Comparison of ENCODE assay signal across 13 cellular contexts in genomic region chr16:89116341-89117238, GRCh38. TPM values are rescaled to one million over a fixed set of nuclear protein-coding genes. Genes with fewer than 3 reads are reported as not detected.
DNase-seq lines count a peak whose midpoint lies in the region; ATAC-seq, FAIRE-seq and TF ChIP-seq lines count a peak whose summit lies in the region.
"Had no signal": no experiment of that assay in that cellular context is flagged by ENCODE, and none has a peak within 500 bp of the region (broad histone marks: within the 10 kb centered on the region; RNA-seq: fewer than 3 reads in every experiment).

No MANE protein-coding gene starts in this region.

- no peak for TF ChIP-seq RAD21 in HepG2 (CRISPR knock-in tag; IDR thresholded peaks at IDR 0.05)

- in situ Hi-C loops in HepG2 (cut with HindIII; ENCODE audit: extremely low pct_ligation_motif_present, low pct_unique_long_range_greater_than_20kb) = no loop called here

- no peaks in the 10 kb centered on the region for H3K27me3 Mint-ChIP-seq in stimulated activated naive CD8-positive, alpha-beta T cell treated with anti-CD3 and anti-CD28 coated beads, Interleukin-15, Interleukin-2, amounts not matched to agents 100 ng/mL and 50 ng/mL, for 24 hours
- no peaks in the 10 kb centered on the region for H3K27me3 Mint-ChIP-seq in stimulated activated naive CD8-positive, alpha-beta T cell treated with anti-CD3 and anti-CD28 coated beads, Interleukin-15, amount 100 ng/mL, for 72 hours
- no peaks in the 10 kb centered on the region for H3K27me3 Mint-ChIP-seq in activated B cell treated with CpG ODN at 0.5 μM for 24 hours

- H3K9me3 ChIP-seq in HepG2 (ENCODE audit: low read length) (no peaks in the 10 kb centered on the region), aorta (ENCODE audit: control insufficient read depth, low read length) (no peaks in the 10 kb centered on the region)
- H3K9me3 ChIP-seq: suprapubic skin had no signal

- DNase-seq in stimulated activated naive CD8-positive, alpha-beta T cell treated with anti-CD3 and anti-CD28 coated beads, Interleukin-15, amount 100 ng/mL, for 72 hours = no peak
- DNase-seq in activated B cell treated with CpG ODN at 0.5 μM for 24 hours (no peak), HepG2 (ENCODE audit: low spot score) (no peak), aorta (peak; percentile 32 to 69), SIG-M5 treated with dmso at 0.1 percent for 504 hours (lab: John Stamatoyannopoulos, UW; ENCODE audit: unreplicated experiment) (no peak), NCI-H345 (lab: John Stamatoyannopoulos, UW) (no peak)
- DNase-seq: endodermal cell had no signal

- CTCF ChIA-PET in activated B cell treated with CpG ODN at 0.5 μM for 24 hours (lab: Charles Lee) = interaction anchor here (1.5 kb wide), 1 partner anchor 19 kb away, joined by 3 read pairs; no protein-coding TSS in a partner anchor
- CTCF ChIA-PET in HepG2 (lab: Yijun Ruan, JAX; ENCODE audit: low intra/inter-chr PET ratio, low total read pairs) = no interaction called here

- POLR2A ChIA-PET in activated B cell treated with CpG ODN at 0.5 μM for 24 hours (lab: Charles Lee) (interaction anchor here (1.1 to 5.3 kb wide), 2 partner anchors 18 to 29 kb away, joined by 3 to 28 read pairs; no protein-coding TSS in a partner anchor), HepG2 (lab: Yijun Ruan, JAX) (no interaction called here)

- H3K36me3 ChIP-seq in HepG2 (replicated peaks in 1 of 2; ENCODE audit: control insufficient read depth in 1 of 2, insufficient read depth in 2 of 2, low read length in 2 of 2) (peaks cover 42 to 70% of the 10 kb centered on the region in 2 experiments), aorta (ENCODE audit: control insufficient read depth in 1 of 2, insufficient read depth in 2 of 2, low read length in 1 of 2) (peaks cover 0 to 6% of the 10 kb centered on the region in 2 donors)

- peak overlapping the region; percentile 65 for H3K27ac Mint-ChIP-seq in stimulated activated naive CD8-positive, alpha-beta T cell treated with anti-CD3 and anti-CD28 coated beads, Interleukin-15, Interleukin-2, amounts not matched to agents 100 ng/mL and 50 ng/mL, for 24 hours
- peak overlapping the region in 1 of 2 donors; percentile 76 for H3K27ac Mint-ChIP-seq in stimulated activated naive CD8-positive, alpha-beta T cell treated with anti-CD3 and anti-CD28 coated beads, Interleukin-15, amount 100 ng/mL, for 72 hours
- peak overlapping the region; percentile 95 for H3K27ac Mint-ChIP-seq in activated B cell treated with CpG ODN at 0.5 μM for 24 hours
- H3K27ac Mint-ChIP-seq: endodermal cell, nephron had no signal

- H3K27ac ChIP-seq in HepG2 (ENCODE audit: extremely low read length, insufficient read depth, low read length) (no peak overlapping the region), aorta (ENCODE audit: low read depth in 1 of 2, low read length in 2 of 2) (no peak overlapping the region)
- H3K27ac ChIP-seq: suprapubic skin had no signal

- intact Hi-C loops in activated B cell treated with CpG ODN at 0.5 μM for 24 hours (cut with micrococcal nuclease) (loop anchor here (5.0 kb wide), 1 partner anchor 149 kb away; no protein-coding TSS in a partner anchor), HepG2 (cut with micrococcal nuclease; ENCODE audit: unreplicated experiment) (no loop called here), aorta (cut with DNase I) (no loop called here)

- H3K4me3 ChIP-seq in HepG2 (replicated peaks in 1 of 3; ENCODE audit: insufficient read depth in 1 of 3, low read depth in 2 of 3, low read length in 3 of 3) (no peak overlapping the region), aorta (ENCODE audit: low read length in 2 of 2) (no peak overlapping the region)
- H3K4me3 ChIP-seq: suprapubic skin had no signal

- no peak for FAIRE-seq in HepG2 (lab: Jason Lieb, UNC)
- FAIRE-seq: keratinocyte had no signal

- peak overlapping the region; percentile 67 for H3K4me3 Mint-ChIP-seq in stimulated activated naive CD8-positive, alpha-beta T cell treated with anti-CD3 and anti-CD28 coated beads, Interleukin-15, Interleukin-2, amounts not matched to agents 100 ng/mL and 50 ng/mL, for 24 hours
- no peak overlapping the region for H3K4me3 Mint-ChIP-seq in stimulated activated naive CD8-positive, alpha-beta T cell treated with anti-CD3 and anti-CD28 coated beads, Interleukin-15, amount 100 ng/mL, for 72 hours
- no peak overlapping the region for H3K4me3 Mint-ChIP-seq in activated B cell treated with CpG ODN at 0.5 μM for 24 hours
- H3K4me3 Mint-ChIP-seq: endodermal cell, nephron had no signal

- TF ChIP-seq CTCF in activated B cell treated with CpG ODN at 0.5 μM for 24 hours (IDR thresholded peaks at IDR 0.05) (no peak), HepG2 (CRISPR knock-in tag; IDR thresholded peaks at IDR 0.05) (no peak)

- TF ChIP-seq POLR2A in HepG2 (IDR thresholded peaks at IDR 0.05; ENCODE audit: insufficient read depth in 1 of 2, low read depth in 2 of 2, low read length in 2 of 2) = no peak

- H3K9me3 Mint-ChIP-seq in stimulated activated naive CD8-positive, alpha-beta T cell treated with anti-CD3 and anti-CD28 coated beads, Interleukin-15, Interleukin-2, amounts not matched to agents 100 ng/mL and 50 ng/mL, for 24 hours = no peaks in the 10 kb centered on the region
- H3K9me3 Mint-ChIP-seq in stimulated activated naive CD8-positive, alpha-beta T cell treated with anti-CD3 and anti-CD28 coated beads, Interleukin-15, amount 100 ng/mL, for 72 hours = no peaks in the 10 kb centered on the region
- H3K9me3 Mint-ChIP-seq in activated B cell treated with CpG ODN at 0.5 μM for 24 hours = no peaks in the 10 kb centered on the region
- H3K9me3 Mint-ChIP-seq: endodermal cell, nephron had no signal

- 93% methylated on average over 29 of the region's 30 CpGs for WGBS in HepG2 (ENCODE audit: low lambda C conversion rate)
- 88 to 92% methylated on average over 30 of the region's 30 CpGs for WGBS in aorta, 2 donors

- H3K9ac ChIP-seq in HepG2 (ENCODE audit: insufficient read depth, low read depth, low read length) = no peak overlapping the region

- no peak overlapping the region for H3K4me2 ChIP-seq in HepG2 (ENCODE audit: low read depth, low read length)

- H3K27me3 ChIP-seq in HepG2 (ENCODE audit: control insufficient read depth in 1 of 2, insufficient read depth in 2 of 2, low read length in 2 of 2) = no peaks in the 10 kb centered on the region
- no peaks in the 10 kb centered on the region for H3K27me3 ChIP-seq in aorta (ENCODE audit: control insufficient read depth in 1 of 2, insufficient read depth in 2 of 2, low read length in 1 of 2)
- H3K27me3 ChIP-seq: suprapubic skin had no signal

- H2AFZ ChIP-seq in HepG2 (ENCODE audit: low read length) = no peak overlapping the region

- peaks cover 12% of the 10 kb centered on the region for H3K4me1 ChIP-seq in HepG2 (ENCODE audit: insufficient read depth, low read length)
- H3K4me1 ChIP-seq in aorta (ENCODE audit: control insufficient read depth in 1 of 2, insufficient read depth in 2 of 2, low read length in 2 of 2) = no peaks in the 10 kb centered on the region

- no peaks in the 10 kb centered on the region for H3K79me2 ChIP-seq in HepG2 (ENCODE audit: insufficient read depth, low read length)

- H3K36me3 Mint-ChIP-seq in stimulated activated naive CD8-positive, alpha-beta T cell treated with anti-CD3 and anti-CD28 coated beads, Interleukin-15, Interleukin-2, amounts not matched to agents 100 ng/mL and 50 ng/mL, for 24 hours (ENCODE audit: low read depth) = peaks cover 36% of the 10 kb centered on the region
- H3K36me3 Mint-ChIP-seq in activated B cell treated with CpG ODN at 0.5 μM for 24 hours (ENCODE audit: low read depth) = peaks cover 64% of the 10 kb centered on the region

- no peak for ATAC-seq in stimulated activated naive CD8-positive, alpha-beta T cell treated with anti-CD3 and anti-CD28 coated beads, Interleukin-15, amount 100 ng/mL, for 72 hours
- no peak for ATAC-seq in activated B cell treated with CpG ODN at 0.5 μM for 24 hours (ENCODE audit: low read depth)
- ATAC-seq in HepG2 = no peak
- ATAC-seq in aorta (ENCODE audit: low FRiP score) = no peak
- no peak for ATAC-seq in HG03571 (IDR thresholded peaks at IDR 0.05; ENCODE audit: unreplicated experiment)

- H3K4me1 Mint-ChIP-seq in stimulated activated naive CD8-positive, alpha-beta T cell treated with anti-CD3 and anti-CD28 coated beads, Interleukin-15, Interleukin-2, amounts not matched to agents 100 ng/mL and 50 ng/mL, for 24 hours (ENCODE audit: low read depth) = peaks cover 35% of the 10 kb centered on the region
- H3K4me1 Mint-ChIP-seq in stimulated activated naive CD8-positive, alpha-beta T cell treated with anti-CD3 and anti-CD28 coated beads, Interleukin-15, amount 100 ng/mL, for 72 hours = peaks cover 39% of the 10 kb centered on the region
- H3K4me1 Mint-ChIP-seq in activated B cell treated with CpG ODN at 0.5 μM for 24 hours = peaks cover 9% of the 10 kb centered on the region
- H3K4me1 Mint-ChIP-seq: endodermal cell, nephron had no signal

- no TSS peak for BruUV-seq in HepG2 (replicated peaks; lab: Mats Ljungman, UMichigan)

- no peak for TF ChIP-seq EP300 in HepG2 (IDR thresholded peaks at IDR 0.05; ENCODE audit: low read depth in 2 of 2, low read length in 2 of 2)
- TF ChIP-seq EP300 in HepG2 (CRISPR knock-in tag; IDR thresholded peaks at IDR 0.05; ENCODE audit: borderline replicate concordance) = no peak

- H4K20me1 ChIP-seq in HepG2 (ENCODE audit: insufficient read depth, low read length) = no peaks in the 10 kb centered on the region; the same call in 1 of the 2 replicates

RNA-seq across cellular contexts. Expression of gene ACSF3, which starts 22.9 kb away (rescaled TPM):
- total RNA-seq in activated B cell treated with CpG ODN at 0.5 μM for 24 hours (59.6 and 78.0 TPM in 2 replicates), HepG2 (2016; rRNA removed; fragmentation: Illumina TruSeq; extraction: Trizol) (23.5 and 30.6 TPM in 2 replicates), aorta (10 to 100 TPM; 19.3 to 33.2 TPM)
- 13.8 and 14.5 TPM in 2 replicates for total RNA-seq in HepG2 (2016; cell fraction: cytosol; rRNA removed; fragmentation: Illumina TruSeq; extraction: Trizol; ENCODE audit: low read depth)
- 22.1 and 29.1 TPM in 2 replicates for total RNA-seq in HepG2 (2016; cell fraction: insoluble cytoplasmic fraction; rRNA removed; fragmentation: Illumina TruSeq; extraction: Trizol)
- total RNA-seq in HepG2 (2016; cell fraction: membrane; rRNA removed; fragmentation: Illumina TruSeq; extraction: Trizol) = 23.0 and 24.3 TPM in 2 replicates
- 19.3 and 21.6 TPM in 2 replicates for total RNA-seq in HepG2 (2016; cell fraction: nucleus; rRNA removed; fragmentation: Illumina TruSeq; extraction: Trizol)
- polyA plus RNA-seq in HepG2 (2011; rRNA removed) (14.9 and 16.5 TPM in 2 replicates), aorta (10 to 100 TPM; 20.0 to 48.4 TPM)
- polyA plus RNA-seq in HepG2 (2011; cell fraction: cytosol; rRNA removed) = 11.3 and 15.5 TPM in 2 replicates
- polyA plus RNA-seq in HepG2 (2011; cell fraction: nucleus; rRNA removed) = 31.3 and 34.0 TPM in 2 replicates
- 16.6 and 17.2 TPM in 2 replicates for polyA plus RNA-seq in HepG2 (2012)
- polyA plus RNA-seq in HepG2 (2016; cell fraction: cytosol; fragmentation: Illumina TruSeq; extraction: Trizol; ENCODE audit: low read depth) = 6.9 and 9.7 TPM in 2 replicates
- polyA plus RNA-seq in HepG2 (2016; cell fraction: insoluble cytoplasmic fraction; fragmentation: Illumina TruSeq; extraction: Trizol; ENCODE audit: low read depth) = 21.8 and 22.0 TPM in 2 replicates
- polyA plus RNA-seq in HepG2 (2016; cell fraction: membrane; fragmentation: Illumina TruSeq; extraction: Trizol; ENCODE audit: low read depth) = 11.2 and 13.0 TPM in 2 replicates
- polyA plus RNA-seq in HepG2 (2016; cell fraction: nucleus; fragmentation: Illumina TruSeq; extraction: Trizol; ENCODE audit: insufficient read depth, low read depth) = 37.2 and 38.9 TPM in 2 replicates
- polyA minus RNA-seq in HepG2 (2011; rRNA and poly(A)+ RNA removed; ENCODE audit: low replicate concordance) = 46.7 and 47.0 TPM in 2 replicates
- 22.4 and 32.0 TPM in 2 replicates for polyA minus RNA-seq in HepG2 (2011; cell fraction: cytosol; rRNA and poly(A)+ RNA removed)
- 35.9 and 36.8 TPM in 2 replicates for polyA minus RNA-seq in HepG2 (2011; cell fraction: nucleus; rRNA and poly(A)+ RNA removed)

RNA-seq across cellular contexts. Expression of gene CDH15, which starts 55.0 kb away (rescaled TPM):
- not detected in 2 replicates for total RNA-seq in activated B cell treated with CpG ODN at 0.5 μM for 24 hours
- total RNA-seq in HepG2 (2016; rRNA removed; fragmentation: Illumina TruSeq; extraction: Trizol) = 1.4 and 2.2 TPM in 2 replicates
- total RNA-seq in HepG2 (2016; cell fraction: cytosol; rRNA removed; fragmentation: Illumina TruSeq; extraction: Trizol; ENCODE audit: low read depth) = 2.8 and 2.9 TPM in 2 replicates
- total RNA-seq in HepG2 (2016; cell fraction: insoluble cytoplasmic fraction; rRNA removed; fragmentation: Illumina TruSeq; extraction: Trizol) = 1.4 and 2.2 TPM in 2 replicates
- total RNA-seq in HepG2 (2016; cell fraction: membrane; rRNA removed; fragmentation: Illumina TruSeq; extraction: Trizol) = 3.6 and 3.7 TPM in 2 replicates
- total RNA-seq in HepG2 (2016; cell fraction: nucleus; rRNA removed; fragmentation: Illumina TruSeq; extraction: Trizol) = 1.6 and 1.8 TPM in 2 replicates
- polyA plus RNA-seq in HepG2 (2011; rRNA removed) = 0.69 and 0.74 TPM in 2 replicates
- 0.37 and 1.2 TPM in 2 replicates for polyA plus RNA-seq in HepG2 (2011; cell fraction: cytosol; rRNA removed)
- 1.6 and 2.1 TPM in 2 replicates for polyA plus RNA-seq in HepG2 (2011; cell fraction: nucleus; rRNA removed)
- polyA plus RNA-seq in HepG2 (2012) = 0.61 and 0.90 TPM in 2 replicates
- 3.5 and 3.8 TPM in 2 replicates for polyA plus RNA-seq in HepG2 (2016; cell fraction: cytosol; fragmentation: Illumina TruSeq; extraction: Trizol; ENCODE audit: low read depth)
- 1.7 and 2.3 TPM in 2 replicates for polyA plus RNA-seq in HepG2 (2016; cell fraction: insoluble cytoplasmic fraction; fragmentation: Illumina TruSeq; extraction: Trizol; ENCODE audit: low read depth)
- 3.3 and 4.1 TPM in 2 replicates for polyA plus RNA-seq in HepG2 (2016; cell fraction: membrane; fragmentation: Illumina TruSeq; extraction: Trizol; ENCODE audit: low read depth)
- 3.3 and 3.4 TPM in 2 replicates for polyA plus RNA-seq in HepG2 (2016; cell fraction: nucleus; fragmentation: Illumina TruSeq; extraction: Trizol; ENCODE audit: insufficient read depth, low read depth)
- polyA minus RNA-seq in HepG2 (2011; rRNA and poly(A)+ RNA removed; ENCODE audit: low replicate concordance) = 0.62 TPM in 1 of 2 replicates, not detected in the other
- 0.40 and 0.62 TPM in 2 replicates for polyA minus RNA-seq in HepG2 (2011; cell fraction: cytosol; rRNA and poly(A)+ RNA removed)
- 0.39 TPM in 1 of 2 replicates, not detected in the other for polyA minus RNA-seq in HepG2 (2011; cell fraction: nucleus; rRNA and poly(A)+ RNA removed)
- under 1 TPM in 1 of 2 donors, not detected in 1; 0.21 TPM for total RNA-seq in aorta
- under 1 TPM in 1 of 2 donors, not detected in 1; 0.08 TPM for polyA plus RNA-seq in aorta
- total RNA-seq: T-helper 1 cell treated with Interleukin-12 subunit alpha and Interleukin-12 subunit beta and Interleukin-4 antibody, amounts not matched to agents 30 ng/mL and 1 ng/mL, for 36 hours had no signal
- polyA plus RNA-seq: keratinocyte had no signal

Comparison
In these comparisons a context has a peak if more than half of its experiments do, and no peak if none do; other contexts are left out.
1. DNase-seq: peak in aorta (2 of 2); none in stimulated activated naive CD8-positive, alpha-beta T cell treated with anti-CD3 and anti-CD28 coated beads, Interleukin-15, amount 100 ng/mL, for 72 hours (0 of 2), activated B cell treated with CpG ODN at 0.5 μM for 24 hours (single experiment), HepG2 (single experiment), SIG-M5 treated with dmso at 0.1 percent for 504 hours (single experiment) and NCI-H345 (single experiment).